1 cellular context compared by ENCODE assay signal in genomic region chr17:57945999-57946797, GRCh38.
TF ChIP-seq lines count a peak whose summit lies in the region.

No MANE protein-coding gene starts in this region.

TF ChIP-seq in SK-N-SH, 30 proteins besides CTCF, POLR2A, EP300 and RAD21 (continued from another document):
- TF ChIP-seq, protein P1, sequence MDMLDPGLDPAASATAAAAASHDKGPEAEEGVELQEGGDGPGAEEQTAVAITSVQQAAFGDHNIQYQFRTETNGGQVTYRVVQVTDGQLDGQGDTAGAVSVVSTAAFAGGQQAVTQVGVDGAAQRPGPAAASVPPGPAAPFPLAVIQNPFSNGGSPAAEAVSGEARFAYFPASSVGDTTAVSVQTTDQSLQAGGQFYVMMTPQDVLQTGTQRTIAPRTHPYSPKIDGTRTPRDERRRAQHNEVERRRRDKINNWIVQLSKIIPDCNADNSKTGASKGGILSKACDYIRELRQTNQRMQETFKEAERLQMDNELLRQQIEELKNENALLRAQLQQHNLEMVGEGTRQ (IDR thresholded peaks at IDR 0.05; ENCODE audit: borderline replicate concordance, low read depth, low read length): no peak
- no peak for TF ChIP-seq RXRA (IDR thresholded peaks at IDR 0.05; ENCODE audit: borderline replicate concordance, low read depth)
